22 cellular contexts compared by ENCODE assay signal in genomic region chr11:60734271-60734670, GRCh38. TPM values are rescaled to one million over a fixed set of nuclear protein-coding genes. Genes with fewer than 3 reads are reported as not detected.
DNase-seq lines count a peak whose midpoint lies in the region; ATAC-seq, FAIRE-seq and TF ChIP-seq lines count a peak whose summit lies in the region.
"Had no signal": no experiment of that assay in that cellular context is flagged by ENCODE, and none has a peak within 500 bp of the region (broad histone marks: within the 10 kb centered on the region; RNA-seq: fewer than 3 reads in every experiment).

No MANE protein-coding gene starts in this region.

- FAIRE-seq in GM19239 (lab: Jason Lieb, UNC): peak; percentile 11
- FAIRE-seq: A204.1, D721Med, G401.6, GM12878 had no signal

- in situ Hi-C loops in GM13976 (cut with MboI; ENCODE audit: low sequenced_read_pairs, unreplicated experiment): no loop called here

- no peak overlapping the region for H3K4me3 Mint-ChIP-seq in endothelial cell (ENCODE audit: unreplicated experiment)
- no peak overlapping the region for H3K4me3 Mint-ChIP-seq in mesothelial cell of epicardium
- H3K4me3 Mint-ChIP-seq: B cell; CD4-positive, CD25-positive, alpha-beta regulatory T cell; CD8-positive, alpha-beta T cell; GM23338; H9 had no signal

- intact Hi-C loops in mucosa of descending colon (cut with DNase I, micrococcal nuclease): no loop called here

- H3K36me3 ChIP-seq in mucosa of descending colon (ENCODE audit: low read depth): no peaks in the 10 kb centered on the region
- H3K36me3 ChIP-seq: BLaER1 had no signal

- H3K27ac Mint-ChIP-seq in endothelial cell (ENCODE audit: unreplicated experiment): peak overlapping the region; percentile 24
- H3K27ac Mint-ChIP-seq in mesothelial cell of epicardium: no peak overlapping the region
- H3K27ac Mint-ChIP-seq: B cell; CD4-positive, CD25-positive, alpha-beta regulatory T cell; CD8-positive, alpha-beta T cell; GM23338; H9 had no signal

- no peak overlapping the region for H3K4me3 ChIP-seq in mucosa of descending colon
- H3K4me3 ChIP-seq: BLaER1, GM12878, GM23338 had no signal

- TF ChIP-seq CTCF in endothelial cell (IDR thresholded peaks at IDR 0.05; ENCODE audit: unreplicated experiment) (no peak), mucosa of descending colon (IDR thresholded peaks at IDR 0.05) (no peak), GM13976 (IDR thresholded peaks at IDR 0.05; ENCODE audit: borderline replicate concordance, control extremely low read depth, extremely low read depth, insufficient read depth, missing control alignments) (no peak), mesothelial cell of epicardium (IDR thresholded peaks at IDR 0.05; ENCODE audit: unreplicated experiment) (no peak)

- peak; percentile 26 for DNase-seq in COLO668 (lab: John Stamatoyannopoulos, UW; ENCODE audit: unreplicated experiment)
- no peak for DNase-seq in GM19239 (ENCODE audit: insufficient read length, low spot score)
- no peak for DNase-seq in endothelial cell (ENCODE audit: low spot score)
- DNase-seq in mucosa of descending colon: no peak
- no peak for DNase-seq in GM13976 (ENCODE audit: low spot score)
- no peak for DNase-seq in NCI-H2227 (lab: John Stamatoyannopoulos, UW; ENCODE audit: unreplicated experiment)
- no peak for DNase-seq in mesothelial cell of epicardium (ENCODE audit: low spot score in 2 of 2, unreplicated experiment in 2 of 2)
- DNase-seq: CD4-positive, CD25-positive, alpha-beta regulatory T cell; CD8-positive, alpha-beta T cell; DMS 273 treated with DMSO at 0.1 percent for 48 hours; DND-41; H9 had no signal

- H3K9me3 Mint-ChIP-seq in endothelial cell (ENCODE audit: unreplicated experiment) (no peaks in the 10 kb centered on the region), mesothelial cell of epicardium (no peaks in the 10 kb centered on the region)
- H3K9me3 Mint-ChIP-seq: CD8-positive, alpha-beta T cell; GM23338; H9 had no signal

- no peaks in the 10 kb centered on the region for H3K9me3 ChIP-seq in mucosa of descending colon
- H3K9me3 ChIP-seq: BLaER1 had no signal

- peaks cover 4% of the 10 kb centered on the region for H3K4me1 ChIP-seq in mucosa of descending colon (ENCODE audit: low read depth)
- H3K4me1 ChIP-seq: BLaER1 had no signal

- H3K36me3 Mint-ChIP-seq in endothelial cell (ENCODE audit: low read depth, unreplicated experiment): no peaks in the 10 kb centered on the region
- no peaks in the 10 kb centered on the region for H3K36me3 Mint-ChIP-seq in mesothelial cell of epicardium
- H3K36me3 Mint-ChIP-seq: CD4-positive, CD25-positive, alpha-beta regulatory T cell; CD8-positive, alpha-beta T cell had no signal

- H3K27me3 Mint-ChIP-seq in endothelial cell (ENCODE audit: unreplicated experiment) (peaks cover 4% of the 10 kb centered on the region), mesothelial cell of epicardium (ENCODE audit: low read depth) (peaks cover 36% of the 10 kb centered on the region)

- ATAC-seq in mucosa of descending colon: peak; percentile 66
- no peak for ATAC-seq in HG03025 (IDR thresholded peaks at IDR 0.05; ENCODE audit: low FRiP score, unreplicated experiment)
- ATAC-seq: CD8-positive, alpha-beta T cell; GM12878; GM23338; HCT116 had no signal

- H3K4me1 Mint-ChIP-seq in endothelial cell (ENCODE audit: unreplicated experiment): peaks cover 13% of the 10 kb centered on the region
- no peaks in the 10 kb centered on the region for H3K4me1 Mint-ChIP-seq in mesothelial cell of epicardium
- H3K4me1 Mint-ChIP-seq: B cell; CD4-positive, CD25-positive, alpha-beta regulatory T cell; GM23338 had no signal

RNA-seq across cellular contexts. Expression of gene MS4A18, which starts 9.8 kb away (rescaled TPM):
- total RNA-seq in endothelial cell (ENCODE audit: unreplicated experiment) (not detected), mucosa of descending colon (not detected), mesothelial cell of epicardium (not detected in 3 replicates)
- total RNA-seq: B cell; CD4-positive, CD25-positive, alpha-beta regulatory T cell; CD8-positive, alpha-beta T cell; GM12878; GM23338; H4; H9 had no signal

RNA-seq across cellular contexts. Expression of gene MS4A15, which starts 22.4 kb away (rescaled TPM):
- total RNA-seq in endothelial cell (ENCODE audit: unreplicated experiment): not detected
- total RNA-seq in mucosa of descending colon: under 1 TPM in 1 of 3 donors, not detected in 2; 0.38 TPM
- total RNA-seq in mesothelial cell of epicardium: 0.13 to 0.42 TPM (median 0.18 TPM) in 3 replicates
- total RNA-seq: B cell; CD4-positive, CD25-positive, alpha-beta regulatory T cell; CD8-positive, alpha-beta T cell; GM23338; H4 had no signal

RNA-seq across cellular contexts. Expression of gene MS4A8, which starts 34.9 kb away (rescaled TPM):
- not detected for total RNA-seq in endothelial cell (ENCODE audit: unreplicated experiment)
- 10 to 100 TPM; 11.5 to 36.2 (median 18.4) TPM for total RNA-seq in mucosa of descending colon
- total RNA-seq in mesothelial cell of epicardium: not detected in 3 replicates
- total RNA-seq: B cell; CD4-positive, CD25-positive, alpha-beta regulatory T cell; CD8-positive, alpha-beta T cell; GM12878; GM23338; H9 had no signal

RNA-seq across cellular contexts. Expression of gene MS4A10, which starts 50.9 kb away (rescaled TPM):
- total RNA-seq in endothelial cell (ENCODE audit: unreplicated experiment): not detected
- 1 to 10 TPM in 1 of 3 donors, not detected in 2; 1.2 TPM for total RNA-seq in mucosa of descending colon
- total RNA-seq in mesothelial cell of epicardium: not detected in 3 replicates
- total RNA-seq: B cell; CD4-positive, CD25-positive, alpha-beta regulatory T cell; CD8-positive, alpha-beta T cell; GM12878; GM23338; H4; H9 had no signal

Comparison
In these comparisons a context has a peak if more than half of its experiments do, and no peak if none do; other contexts are left out.
1. RNA of gene MS4A8, which starts 34.9 kb away (total RNA-seq): 11.5 to 36.2 TPM in mucosa of descending colon; not detected in endothelial cell (single experiment) and not detected in mesothelial cell of epicardium; every median in the first group is over 10 times any median in the second.